In the genomic region with DNA sequence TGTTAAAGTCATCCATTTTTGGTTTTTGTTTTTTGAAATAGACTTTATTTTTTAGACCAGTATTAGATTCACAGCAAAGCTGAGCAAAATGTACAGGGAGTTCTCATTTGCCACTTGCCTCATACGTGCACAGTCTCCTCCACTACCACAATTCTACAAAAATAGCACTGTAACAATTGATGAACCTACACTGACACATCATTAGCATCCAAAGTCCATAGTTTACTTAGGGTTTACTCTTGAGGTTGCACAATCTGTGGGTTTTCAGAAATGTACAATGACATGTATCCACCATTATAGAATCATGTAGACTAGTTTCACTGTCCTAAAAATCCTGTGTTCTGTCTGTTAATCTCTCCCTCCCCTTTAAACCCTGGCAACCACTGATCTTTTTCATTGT, we compare ENCODE assay signal across 16 cellular contexts.
DNase-seq lines count a peak whose midpoint lies in the region; ATAC-seq, FAIRE-seq and TF ChIP-seq lines count a peak whose summit lies in the region.
"Had no signal": no experiment of that assay in that cellular context is flagged by ENCODE, and none has a peak within 500 bp of the region (broad histone marks: within the 10 kb centered on the region; RNA-seq: fewer than 3 reads in every experiment).

No MANE protein-coding gene starts in this region.

- TF ChIP-seq POLR2A in GM12892 (IDR thresholded peaks at IDR 0.05; ENCODE audit: low read depth, low read length) = no peak

- no peaks in the 10 kb centered on the region for H3K27me3 Mint-ChIP-seq in stimulated activated naive CD8-positive, alpha-beta T cell treated with anti-CD3 and anti-CD28 coated beads, Interleukin-15, amount 100 ng/mL, for 72 hours
- H3K27me3 Mint-ChIP-seq in endodermal cell (ENCODE audit: insufficient read depth) = no peaks in the 10 kb centered on the region

- H2AFZ ChIP-seq in PC-3 (ENCODE audit: low read length) = no peak overlapping the region

- H3K9ac ChIP-seq in PC-3 (ENCODE audit: low read length) (no peak overlapping the region), endodermal cell (ENCODE audit: extremely low read depth, low read length, poor library complexity, severe bottlenecking) (no peak overlapping the region)
- H3K9ac ChIP-seq: SK-N-SH had no signal

- no peak overlapping the region for H3K4me3 Mint-ChIP-seq in stimulated activated naive CD8-positive, alpha-beta T cell treated with anti-CD3 and anti-CD28 coated beads, Interleukin-15, amount 100 ng/mL, for 72 hours
- no peak overlapping the region for H3K4me3 Mint-ChIP-seq in endodermal cell
- H3K4me3 Mint-ChIP-seq: CD14-positive monocyte had no signal

- no peak overlapping the region for H3K27ac Mint-ChIP-seq in stimulated activated naive CD8-positive, alpha-beta T cell treated with anti-CD3 and anti-CD28 coated beads, Interleukin-15, amount 100 ng/mL, for 72 hours
- H3K27ac Mint-ChIP-seq in endodermal cell = no peak overlapping the region
- H3K27ac Mint-ChIP-seq in activated naive CD4-positive, alpha-beta T cell treated with anti-CD3 and anti-CD28 coated beads, Interleukin-2, amount 50 U/mL, for 72 hours = no peak overlapping the region

- no peaks in the 10 kb centered on the region for H3K9me2 ChIP-seq in PC-3 (replicated peaks; ENCODE audit: low read length)
- H3K9me2 ChIP-seq: SK-N-SH had no signal

- CTCF ChIA-PET in PC-3 (lab: Charles Lee) = no interaction called here

- intact Hi-C loops in PC-3 (cut with micrococcal nuclease) (loop anchor here (5.0 kb wide), 1 partner anchor 746 kb away; no protein-coding TSS in a partner anchor), tibial artery (cut with DNase I; ENCODE audit: low total_unique reads) (no loop called here)

- no peak overlapping the region for H3K4me2 ChIP-seq in PC-3 (ENCODE audit: low read length)
- H3K4me2 ChIP-seq: SK-N-SH had no signal

- H3K4me1 ChIP-seq in PC-3 (ENCODE audit: insufficient read depth, low read length) (no peaks in the 10 kb centered on the region), endodermal cell (ENCODE audit: control insufficient read depth, insufficient read depth, low read length) (no peaks in the 10 kb centered on the region), tibial artery (peaks cover 0 to 9% (median 6%) of the 10 kb centered on the region in 4 donors)
- H3K4me1 ChIP-seq: Caco-2 had no signal

- H3K27me3 ChIP-seq in PC-3 (ENCODE audit: low read length) (peaks cover 23% of the 10 kb centered on the region), endodermal cell (ENCODE audit: control insufficient read depth, insufficient read depth, low read length, poor library complexity, severe bottlenecking) (no peaks in the 10 kb centered on the region), tibial artery (peaks cover 0 to 3% of the 10 kb centered on the region in 2 donors)

- H3K4me1 Mint-ChIP-seq in stimulated activated naive CD8-positive, alpha-beta T cell treated with anti-CD3 and anti-CD28 coated beads, Interleukin-15, amount 100 ng/mL, for 72 hours = peaks cover 6% of the 10 kb centered on the region
- H3K4me1 Mint-ChIP-seq in endodermal cell = peaks cover 10% of the 10 kb centered on the region

- no peaks in the 10 kb centered on the region for H4K20me1 ChIP-seq in PC-3 (ENCODE audit: low read length)

- no peaks in the 10 kb centered on the region for H3K36me3 Mint-ChIP-seq in endodermal cell (ENCODE audit: low read depth)
- H3K36me3 Mint-ChIP-seq in activated naive CD4-positive, alpha-beta T cell treated with anti-CD3 and anti-CD28 coated beads, Interleukin-2, amount 50 U/mL, for 72 hours = peaks cover 26 to 40% of the 10 kb centered on the region in 2 donors

- TF ChIP-seq CTCF in PC-3 (conservative IDR thresholded peaks at IDR 0.05; ENCODE audit: low read depth, low read length) (no peak), endodermal cell (conservative IDR thresholded peaks at IDR 0.05) (no peak), tibial artery (IDR thresholded peaks at IDR 0.05) (no peak)

- H3K27ac ChIP-seq in PC-3 (ENCODE audit: low read length) (no peak overlapping the region), endodermal cell (ENCODE audit: low read depth, low read length) (no peak overlapping the region), tibial artery (no peak overlapping the region)
- H3K27ac ChIP-seq: HL-60 had no signal

- H3K36me3 ChIP-seq in PC-3 (ENCODE audit: low read depth, low read length) (no peaks in the 10 kb centered on the region), endodermal cell (ENCODE audit: control insufficient read depth, insufficient read depth, low read length) (no peaks in the 10 kb centered on the region), tibial artery (no peaks in the 10 kb centered on the region)

- H3K9me3 ChIP-seq in PC-3 (ENCODE audit: low read length) = no peaks in the 10 kb centered on the region
- peaks cover 42% of the 10 kb centered on the region for H3K9me3 ChIP-seq in endodermal cell (ENCODE audit: control insufficient read depth, low read length)
- peaks cover 0 to 4% (median 0%) of the 10 kb centered on the region in 3 donors for H3K9me3 ChIP-seq in tibial artery
- H3K9me3 ChIP-seq: SK-N-SH had no signal

- POLR2A ChIA-PET in PC-3 (lab: Charles Lee; ENCODE audit: unreplicated experiment) = no interaction called here

- DNase-seq in stimulated activated naive CD8-positive, alpha-beta T cell treated with anti-CD3 and anti-CD28 coated beads, Interleukin-15, Interleukin-2, amounts not matched to agents 100 U/mL and 50 U/mL, for 24 hours = no peak
- no peak for DNase-seq in stimulated activated naive CD8-positive, alpha-beta T cell treated with anti-CD3 and anti-CD28 coated beads, Interleukin-15, amount 100 ng/mL, for 72 hours
- peak; percentile 29 for DNase-seq in PC-3
- no peak for DNase-seq in endodermal cell
- DNase-seq in GM12892 (ENCODE audit: insufficient read length) = no peak
- DNase-seq in activated CD4-positive, alpha-beta T cell treated with anti-CD3 and anti-CD28 coated beads, Interleukin-2, amount 50 U/mL, for 1 hour = no peak
- DNase-seq in activated naive CD4-positive, alpha-beta T cell treated with anti-CD3 and anti-CD28 coated beads, Interleukin-2, amount 50 U/mL, for 72 hours (ENCODE audit: low spot score in 2 of 2) = no peak
- no peak for DNase-seq in tibial artery
- DNase-seq: Caco-2, GOT3, KBM-7, NCI-H1930, NCI-H2171 treated with DMSO at 0.1 percent for 48 hours, SK-N-SH had no signal

- BruUV-seq in PC-3 (replicated peaks; lab: Mats Ljungman, UMichigan) = no TSS peak

- H3K4me3 ChIP-seq in PC-3 (ENCODE audit: low read length) = no peak overlapping the region
- H3K4me3 ChIP-seq in endodermal cell (ENCODE audit: low read length) = peak overlapping the region; percentile 44
- no peak overlapping the region for H3K4me3 ChIP-seq in tibial artery

- ATAC-seq in stimulated activated naive CD8-positive, alpha-beta T cell treated with anti-CD3 and anti-CD28 coated beads, Interleukin-15, Interleukin-2, amounts not matched to agents 100 U/mL and 50 U/mL, for 24 hours = peak; percentile 32
- ATAC-seq in stimulated activated naive CD8-positive, alpha-beta T cell treated with anti-CD3 and anti-CD28 coated beads, Interleukin-15, amount 100 ng/mL, for 72 hours = no peak
- no peak for ATAC-seq in PC-3
- ATAC-seq in activated naive CD4-positive, alpha-beta T cell treated with anti-CD3 and anti-CD28 coated beads, Interleukin-2, amount 50 U/mL, for 72 hours = no peak

- FAIRE-seq in GM12892 (lab: Jason Lieb, UNC) = no peak

- H3K79me2 ChIP-seq in PC-3 (ENCODE audit: low read length) = no peaks in the 10 kb centered on the region

- WGBS in endodermal cell (ENCODE audit: insufficient coverage in 1 of 2, insufficient read length in 1 of 2), 2 experiments = 61 to 82% methylated on average over 1 of the region's 1 CpG

- no peaks in the 10 kb centered on the region for H3F3A ChIP-seq in PC-3 (ENCODE audit: low read length, unreplicated experiment)

- peaks cover 24 to 32% of the 10 kb centered on the region in 2 donors for H3K9me3 Mint-ChIP-seq in stimulated activated naive CD8-positive, alpha-beta T cell treated with anti-CD3 and anti-CD28 coated beads, Interleukin-15, amount 100 ng/mL, for 72 hours
- H3K9me3 Mint-ChIP-seq in endodermal cell = peaks cover 25% of the 10 kb centered on the region
- peaks cover 11 to 20% of the 10 kb centered on the region in 2 donors for H3K9me3 Mint-ChIP-seq in activated naive CD4-positive, alpha-beta T cell treated with anti-CD3 and anti-CD28 coated beads, Interleukin-2, amount 50 U/mL, for 72 hours
